ENCODE assay signal across 10 cellular contexts in genomic region chr17:44083250-44083849, GRCh38. TPM values are rescaled to one million over a fixed set of nuclear protein-coding genes. Genes with fewer than 3 reads are reported as not detected.
DNase-seq lines count a peak whose midpoint lies in the region; ATAC-seq, FAIRE-seq and TF ChIP-seq lines count a peak whose summit lies in the region.
"Had no signal": no experiment of that assay in that cellular context is flagged by ENCODE, and none has a peak within 500 bp of the region (broad histone marks: within the 10 kb centered on the region; RNA-seq: fewer than 3 reads in every experiment).

No MANE protein-coding gene starts in this region.

- no peak overlapping the region for H3K27ac Mint-ChIP-seq in activated CD8-positive, alpha-beta T cell treated with anti-CD3 and anti-CD28 coated beads, Interleukin-2, amount 10 ng/mL, durations not matched to agents 7 days and 5 days
- H3K27ac Mint-ChIP-seq in activated CD8-positive, alpha-beta T cell treated with anti-CD3 and anti-CD28 coated beads for 36 hours = no peak overlapping the region

- H2AFZ ChIP-seq in OCI-LY1 (ENCODE audit: low read length) (no peak overlapping the region), endothelial cell of umbilical vein (ENCODE audit: low read depth, low read length) (no peak overlapping the region)

- FAIRE-seq in endothelial cell of umbilical vein (lab: Jason Lieb, UNC) = no peak

- no peak for TF ChIP-seq POLR2A in endothelial cell of umbilical vein (IDR thresholded peaks at IDR 0.05; ENCODE audit: low read depth, low read length)

- no peaks in the 10 kb centered on the region for H3K9me1 ChIP-seq in endothelial cell of umbilical vein (replicated peaks; ENCODE audit: control insufficient read depth, extremely low read depth, insufficient read depth, low read length)

- H3K27ac ChIP-seq in OCI-LY1 (ENCODE audit: low read depth, low read length, poor library complexity, severe bottlenecking) (no peak overlapping the region), endothelial cell of umbilical vein (ENCODE audit: insufficient read depth, low read depth, low read length) (no peak overlapping the region)

- H4K20me1 ChIP-seq in OCI-LY1 (ENCODE audit: insufficient read depth, low read length) (no peaks in the 10 kb centered on the region), endothelial cell of umbilical vein (replicated peaks; ENCODE audit: control insufficient read depth, extremely low read depth, insufficient read depth, low read length) (no peaks in the 10 kb centered on the region)

- H3K9ac ChIP-seq in OCI-LY1 (ENCODE audit: low read length) = no peak overlapping the region
- no peak overlapping the region for H3K9ac ChIP-seq in endothelial cell of umbilical vein (replicated peaks; ENCODE audit: extremely low read depth, insufficient read depth, low read length)

- no peaks in the 10 kb centered on the region for H3K9me2 ChIP-seq in OCI-LY1 (ENCODE audit: low read depth, low read length)

- no peaks in the 10 kb centered on the region for H3K9me3 ChIP-seq in OCI-LY1 (ENCODE audit: low read length)
- no peaks in the 10 kb centered on the region for H3K9me3 ChIP-seq in endothelial cell of umbilical vein (replicated peaks; ENCODE audit: control insufficient read depth, insufficient read depth, low read length)
- H3K9me3 ChIP-seq: BLaER1 treated with 17β-estradiol and CSF1 and Interleukin-3, amounts not matched to agents 10 nM and 100 nM had no signal

- no TSS peak for BruUV-seq in endothelial cell of umbilical vein (replicated peaks; lab: Mats Ljungman, UMichigan)

- H3K36me3 Mint-ChIP-seq in activated CD8-positive, alpha-beta T cell treated with anti-CD3 and anti-CD28 coated beads, Interleukin-2, amount 10 ng/mL, durations not matched to agents 7 days and 5 days (ENCODE audit: low read depth) = peaks cover 11% of the 10 kb centered on the region
- peaks cover 4% of the 10 kb centered on the region for H3K36me3 Mint-ChIP-seq in activated CD8-positive, alpha-beta T cell treated with anti-CD3 and anti-CD28 coated beads for 36 hours (ENCODE audit: low read depth)

- POLR2A ChIA-PET in activated CD8-positive, alpha-beta T cell treated with anti-CD3 and anti-CD28 coated beads, Interleukin-2, amount 10 ng/mL, durations not matched to agents 7 days and 5 days (lab: Charles Lee) = no interaction called here
- POLR2A ChIA-PET in activated CD8-positive, alpha-beta T cell treated with anti-CD3 and anti-CD28 coated beads for 36 hours (lab: Charles Lee) = interaction anchor here (1.7 kb wide), 1 partner anchor 40 kb away, joined by 3 read pairs; no protein-coding TSS in a partner anchor
- POLR2A ChIA-PET in endothelial cell of umbilical vein (lab: Charles Lee) = interaction anchor here (0.6 kb wide), 1 partner anchor 40 kb away, joined by 4 read pairs; the partner anchor contains the start of gene HDAC5

- no peaks in the 10 kb centered on the region for H3F3A ChIP-seq in OCI-LY1 (ENCODE audit: insufficient read depth, low read length)

- H3K4me3 ChIP-seq in OCI-LY1 (ENCODE audit: low read depth, low read length, poor library complexity, severe bottlenecking) = no peak overlapping the region
- H3K4me3 ChIP-seq in endothelial cell of umbilical vein (replicated peaks in 1 of 3; ENCODE audit: insufficient read depth in 1 of 3, low read depth in 1 of 3, low read length in 3 of 3) = no peak overlapping the region
- no peak overlapping the region for H3K4me3 ChIP-seq in retinal pigment epithelial cell (ENCODE audit: low read length)
- H3K4me3 ChIP-seq: BLaER1 treated with 17β-estradiol and CSF1 and Interleukin-3, amounts not matched to agents 10 nM and 100 nM; lung had no signal

- H3K4me1 ChIP-seq in OCI-LY1 (ENCODE audit: insufficient read depth, low read length, severe bottlenecking) (no peaks in the 10 kb centered on the region), endothelial cell of umbilical vein (ENCODE audit: control insufficient read depth, extremely low read depth, insufficient read depth, low read length) (peaks cover 6% of the 10 kb centered on the region)

- no peaks in the 10 kb centered on the region for H3K9me3 Mint-ChIP-seq in activated CD8-positive, alpha-beta T cell treated with anti-CD3 and anti-CD28 coated beads, Interleukin-2, amount 10 ng/mL, durations not matched to agents 7 days and 5 days (ENCODE audit: insufficient read depth)
- no peaks in the 10 kb centered on the region for H3K9me3 Mint-ChIP-seq in activated CD8-positive, alpha-beta T cell treated with anti-CD3 and anti-CD28 coated beads for 36 hours

- no peak for TF ChIP-seq CTCF in activated CD8-positive, alpha-beta T cell treated with anti-CD3 and anti-CD28 coated beads for 36 hours (IDR thresholded peaks at IDR 0.05)
- TF ChIP-seq CTCF in OCI-LY1 (IDR thresholded peaks at IDR 0.05; ENCODE audit: low read length) = peak; percentile 36; the same call in 1 of the 2 replicates
- peak; percentile 7 to 44 for TF ChIP-seq CTCF in endothelial cell of umbilical vein (IDR thresholded peaks at IDR 0.05; ENCODE audit: extremely low read depth in 1 of 2, insufficient read depth in 1 of 2, low read depth in 1 of 2, low read length in 2 of 2)
- peak; percentile 43 for TF ChIP-seq CTCF in retinal pigment epithelial cell (conservative IDR thresholded peaks at IDR 0.05; ENCODE audit: low read depth, low read length)

- ATAC-seq in activated CD8-positive, alpha-beta T cell treated with anti-CD3 and anti-CD28 coated beads, Interleukin-2, amount 10 ng/mL, durations not matched to agents 7 days and 5 days = peak; percentile 38
- no peak for ATAC-seq in activated CD8-positive, alpha-beta T cell treated with anti-CD3 and anti-CD28 coated beads for 36 hours

- H3K27me3 ChIP-seq in OCI-LY1 (ENCODE audit: insufficient read depth, low read length) = 0 out of 2 replicates have a peak, but pooled peaks cover 6% of the 10 kb centered on the region
- no peaks in the 10 kb centered on the region for H3K27me3 ChIP-seq in endothelial cell of umbilical vein (ENCODE audit: control insufficient read depth in 2 of 2, insufficient read depth in 2 of 2, low read length in 2 of 2)
- H3K27me3 ChIP-seq: BLaER1 treated with 17β-estradiol and CSF1 and Interleukin-3, amounts not matched to agents 10 nM and 100 nM had no signal

- H3K4me3 Mint-ChIP-seq in activated CD8-positive, alpha-beta T cell treated with anti-CD3 and anti-CD28 coated beads, Interleukin-2, amount 10 ng/mL, durations not matched to agents 7 days and 5 days = no peak overlapping the region
- no peak overlapping the region for H3K4me3 Mint-ChIP-seq in activated CD8-positive, alpha-beta T cell treated with anti-CD3 and anti-CD28 coated beads for 36 hours

- CTCF ChIA-PET in activated CD8-positive, alpha-beta T cell treated with anti-CD3 and anti-CD28 coated beads, Interleukin-2, amount 10 ng/mL, durations not matched to agents 7 days and 5 days (lab: Charles Lee) = interaction anchor here (0.7 to 2.7 kb wide), 8 partner anchors 9 to 139 kb away, joined by 3 to 13 read pairs (median 4); partner anchors contain the start of gene HDAC5
- CTCF ChIA-PET in activated CD8-positive, alpha-beta T cell treated with anti-CD3 and anti-CD28 coated beads for 36 hours (lab: Charles Lee) = interaction anchor here (1.0 to 3.1 kb wide), 10 partner anchors 9 to 262 kb away, joined by 3 to 17 read pairs (median 4); partner anchors contain the start of gene GRN
- CTCF ChIA-PET in endothelial cell of umbilical vein (lab: Charles Lee) = interaction anchor here (0.6 to 2.4 kb wide), 16 partner anchors 8 to 85 kb away, joined by 3 to 31 read pairs (median 5); partner anchors contain the start of genes G6PC3, HDAC5 and LSM12

- DNase-seq in activated CD8-positive, alpha-beta T cell treated with anti-CD3 and anti-CD28 coated beads, Interleukin-2, amount 10 ng/mL, durations not matched to agents 7 days and 5 days = no peak
- DNase-seq in activated CD8-positive, alpha-beta T cell treated with anti-CD3 and anti-CD28 coated beads for 36 hours = no peak
- DNase-seq in endothelial cell of umbilical vein (ENCODE audit: low read depth, low spot score) (peak; percentile 26), retinal pigment epithelial cell (ENCODE audit: low read depth) (no peak), HCEC 1CT (no peak), NCI-H774 (lab: John Stamatoyannopoulos, UW) (no peak)
- no peak for DNase-seq in stimulated activated CD4-positive, alpha-beta T cell treated with anti-CD3 and anti-CD28 coated beads, Interleukin-12 subunit alpha, Interleukin-12 subunit beta, amount 100 ng/mL, for 4 hours

- intact Hi-C loops in activated CD8-positive, alpha-beta T cell treated with anti-CD3 and anti-CD28 coated beads for 36 hours (cut with micrococcal nuclease) = no loop called here
- intact Hi-C loops in endothelial cell of umbilical vein (cut with micrococcal nuclease) = no loop called here

- no peaks in the 10 kb centered on the region for H3K27me3 Mint-ChIP-seq in activated CD8-positive, alpha-beta T cell treated with anti-CD3 and anti-CD28 coated beads, Interleukin-2, amount 10 ng/mL, durations not matched to agents 7 days and 5 days (ENCODE audit: low read depth)
- no peaks in the 10 kb centered on the region for H3K27me3 Mint-ChIP-seq in activated CD8-positive, alpha-beta T cell treated with anti-CD3 and anti-CD28 coated beads for 36 hours

- H3K4me2 ChIP-seq in OCI-LY1 (ENCODE audit: low read length) = no peak overlapping the region
- H3K4me2 ChIP-seq in endothelial cell of umbilical vein (ENCODE audit: insufficient read depth, low read length) = no peak overlapping the region
- H3K4me2 ChIP-seq: BLaER1 treated with 17β-estradiol and CSF1 and Interleukin-3, amounts not matched to agents 10 nM and 100 nM had no signal

- H3K36me3 ChIP-seq in OCI-LY1 (ENCODE audit: insufficient read depth, low read length) = no peaks in the 10 kb centered on the region
- peaks cover 0 to 18% of the 10 kb centered on the region in 2 experiments for H3K36me3 ChIP-seq in endothelial cell of umbilical vein (ENCODE audit: control insufficient read depth in 2 of 2, extremely low read depth in 1 of 2, insufficient read depth in 2 of 2, low read length in 2 of 2)

- H3K79me2 ChIP-seq in OCI-LY1 (ENCODE audit: insufficient read depth, low read length) = no peaks in the 10 kb centered on the region
- no peaks in the 10 kb centered on the region for H3K79me2 ChIP-seq in endothelial cell of umbilical vein (ENCODE audit: control insufficient read depth, insufficient read depth, low read length)

- dilution Hi-C loops in endothelial cell of umbilical vein (cut with MboI; ENCODE audit: extremely low pct_ligation_motif_present, low sequenced_read_pairs) = no loop called here

- peaks cover 6% of the 10 kb centered on the region for H3K4me1 Mint-ChIP-seq in activated CD8-positive, alpha-beta T cell treated with anti-CD3 and anti-CD28 coated beads, Interleukin-2, amount 10 ng/mL, durations not matched to agents 7 days and 5 days (ENCODE audit: low read depth)
- H3K4me1 Mint-ChIP-seq in activated CD8-positive, alpha-beta T cell treated with anti-CD3 and anti-CD28 coated beads for 36 hours (ENCODE audit: low read depth) = peaks cover 16% of the 10 kb centered on the region

RNA-seq across cellular contexts. Expression of gene G6PC3, which starts 12.8 kb away (rescaled TPM):
- 10 to 100 TPM; 19.3 to 19.7 TPM for total RNA-seq in activated CD8-positive, alpha-beta T cell treated with anti-CD3 and anti-CD28 coated beads, Interleukin-2, amount 10 ng/mL, durations not matched to agents 7 days and 5 days
- total RNA-seq in activated CD8-positive, alpha-beta T cell treated with anti-CD3 and anti-CD28 coated beads for 36 hours = 10 to 100 TPM; 20.2 to 20.7 TPM
- 74.1 and 78.4 TPM in 2 replicates for total RNA-seq in endothelial cell of umbilical vein
- polyA plus RNA-seq in endothelial cell of umbilical vein = 194 and 277 TPM in 2 replicates
- polyA plus RNA-seq in endothelial cell of umbilical vein (2011; cell fraction: cytosol; rRNA removed) = 113 and 123 TPM in 2 replicates
- 41.9 and 49.3 TPM in 2 replicates for polyA plus RNA-seq in endothelial cell of umbilical vein (2011; cell fraction: nucleus; rRNA removed)
- 110 and 116 TPM in 2 replicates for polyA plus RNA-seq in endothelial cell of umbilical vein (2012)
- polyA minus RNA-seq in endothelial cell of umbilical vein = 158 and 188 TPM in 2 replicates
- polyA minus RNA-seq in endothelial cell of umbilical vein (2011; cell fraction: cytosol; rRNA and poly(A)+ RNA removed) = 79.5 TPM
- 31.0 and 31.3 TPM in 2 replicates for polyA minus RNA-seq in endothelial cell of umbilical vein (2011; cell fraction: nucleus; rRNA and poly(A)+ RNA removed)

RNA-seq across cellular contexts. Expression of gene LSM12, which starts 16.9 kb away (rescaled TPM):
- total RNA-seq in activated CD8-positive, alpha-beta T cell treated with anti-CD3 and anti-CD28 coated beads, Interleukin-2, amount 10 ng/mL, durations not matched to agents 7 days and 5 days = 10 to 100 TPM; 61.9 to 62.5 TPM
- 100 to 1,000 TPM; 104 to 110 TPM for total RNA-seq in activated CD8-positive, alpha-beta T cell treated with anti-CD3 and anti-CD28 coated beads for 36 hours
- total RNA-seq in endothelial cell of umbilical vein = 68.9 and 73.5 TPM in 2 replicates
- polyA plus RNA-seq in endothelial cell of umbilical vein = 34.3 and 36.5 TPM in 2 replicates
- polyA plus RNA-seq in endothelial cell of umbilical vein (2011; cell fraction: cytosol; rRNA removed) = 40.7 and 40.9 TPM in 2 replicates
- 28.0 and 28.8 TPM in 2 replicates for polyA plus RNA-seq in endothelial cell of umbilical vein (2011; cell fraction: nucleus; rRNA removed)
- polyA plus RNA-seq in endothelial cell of umbilical vein (2012) = 42.4 and 52.8 TPM in 2 replicates
- 48.4 and 50.5 TPM in 2 replicates for polyA minus RNA-seq in endothelial cell of umbilical vein
- polyA minus RNA-seq in endothelial cell of umbilical vein (2011; cell fraction: cytosol; rRNA and poly(A)+ RNA removed) = 43.3 TPM
- polyA minus RNA-seq in endothelial cell of umbilical vein (2011; cell fraction: nucleus; rRNA and poly(A)+ RNA removed) = 22.7 and 26.0 TPM in 2 replicates

RNA-seq across cellular contexts. Expression of gene HDAC5, which starts 40.1 kb away (rescaled TPM):
- total RNA-seq in activated CD8-positive, alpha-beta T cell treated with anti-CD3 and anti-CD28 coated beads, Interleukin-2, amount 10 ng/mL, durations not matched to agents 7 days and 5 days = 10 to 100 TPM; 24.0 to 24.9 TPM
- total RNA-seq in activated CD8-positive, alpha-beta T cell treated with anti-CD3 and anti-CD28 coated beads for 36 hours = 10 to 100 TPM; 19.1 to 19.3 TPM
- 40.2 and 40.4 TPM in 2 replicates for total RNA-seq in endothelial cell of umbilical vein
- polyA plus RNA-seq in endothelial cell of umbilical vein = 35.4 and 40.0 TPM in 2 replicates
- 22.2 and 28.4 TPM in 2 replicates for polyA plus RNA-seq in endothelial cell of umbilical vein (2011; cell fraction: cytosol; rRNA removed)
- 31.7 and 40.2 TPM in 2 replicates for polyA plus RNA-seq in endothelial cell of umbilical vein (2011; cell fraction: nucleus; rRNA removed)
- 12.7 and 20.4 TPM in 2 replicates for polyA plus RNA-seq in endothelial cell of umbilical vein (2012)
- polyA minus RNA-seq in endothelial cell of umbilical vein = 39.3 and 54.8 TPM in 2 replicates
- 27.1 TPM for polyA minus RNA-seq in endothelial cell of umbilical vein (2011; cell fraction: cytosol; rRNA and poly(A)+ RNA removed)
- polyA minus RNA-seq in endothelial cell of umbilical vein (2011; cell fraction: nucleus; rRNA and poly(A)+ RNA removed) = 15.8 and 25.9 TPM in 2 replicates

RNA-seq across cellular contexts. Expression of gene HROB, which starts 58.4 kb away (rescaled TPM):
- 10 to 100 TPM; 16.4 to 18.0 TPM for total RNA-seq in activated CD8-positive, alpha-beta T cell treated with anti-CD3 and anti-CD28 coated beads, Interleukin-2, amount 10 ng/mL, durations not matched to agents 7 days and 5 days
- 10 to 100 TPM; 16.8 to 17.9 TPM for total RNA-seq in activated CD8-positive, alpha-beta T cell treated with anti-CD3 and anti-CD28 coated beads for 36 hours
- total RNA-seq in endothelial cell of umbilical vein = 9.0 and 10.1 TPM in 2 replicates
- 6.9 and 7.0 TPM in 2 replicates for polyA plus RNA-seq in endothelial cell of umbilical vein
- 5.0 and 5.5 TPM in 2 replicates for polyA plus RNA-seq in endothelial cell of umbilical vein (2011; cell fraction: cytosol; rRNA removed)
- polyA plus RNA-seq in endothelial cell of umbilical vein (2011; cell fraction: nucleus; rRNA removed) = 9.7 and 14.6 TPM in 2 replicates
- 2.6 and 5.1 TPM in 2 replicates for polyA plus RNA-seq in endothelial cell of umbilical vein (2012)
- polyA minus RNA-seq in endothelial cell of umbilical vein = 6.5 and 12.4 TPM in 2 replicates
- polyA minus RNA-seq in endothelial cell of umbilical vein (2011; cell fraction: cytosol; rRNA and poly(A)+ RNA removed) = 12.6 TPM
- 4.3 and 5.4 TPM in 2 replicates for polyA minus RNA-seq in endothelial cell of umbilical vein (2011; cell fraction: nucleus; rRNA and poly(A)+ RNA removed)
